8 cellular contexts compared by ENCODE assay signal in genomic region chr1:181083842-181084605, GRCh38. TPM values are rescaled to one million over a fixed set of nuclear protein-coding genes. Genes with fewer than 3 reads are reported as not detected.
DNase-seq lines count a peak whose midpoint lies in the region; ATAC-seq and TF ChIP-seq lines count a peak whose summit lies in the region.

No MANE protein-coding gene starts in this region.

- H3K4me1 ChIP-seq in body of pancreas (peaks cover 7% of the 10 kb centered on the region), liver (ENCODE audit: control insufficient read depth in 4 of 4, insufficient read depth in 4 of 4, low read length in 3 of 4) (peaks cover 0 to 11% (median 4%) of the 10 kb centered on the region in 4 donors), upper lobe of left lung (peaks cover 6 to 8% (median 7%) of the 10 kb centered on the region in 4 donors)

- ATAC-seq in GM21367 (IDR thresholded peaks at IDR 0.05; ENCODE audit: unreplicated experiment), result peak; percentile 37
- ATAC-seq in SK-N-SH treated with all-trans-retinoic acid at 6 μM for 48 hours, result peak; percentile 59
- ATAC-seq in body of pancreas, result peak; percentile 28
- peak; percentile 57 to 61 for ATAC-seq in upper lobe of left lung (ENCODE audit: low FRiP score in 2 of 2)

- no peak overlapping the region for H3K4me3 ChIP-seq in body of pancreas
- H3K4me3 ChIP-seq in liver (ENCODE audit: low read depth in 1 of 3, low read length in 3 of 3), result no peak overlapping the region
- H3K4me3 ChIP-seq in upper lobe of left lung, result no peak overlapping the region

- H3K27me3 Mint-ChIP-seq in endothelial cell (ENCODE audit: unreplicated experiment), result peaks cover 14% of the 10 kb centered on the region

- H3K27ac ChIP-seq in body of pancreas (no peak overlapping the region), liver (ENCODE audit: low read depth in 1 of 2, low read length in 2 of 2) (no peak overlapping the region), upper lobe of left lung (no peak overlapping the region)

- TF ChIP-seq POLR2A in body of pancreas (IDR thresholded peaks at IDR 0.05), result no peak
- TF ChIP-seq POLR2A in upper lobe of left lung (IDR thresholded peaks at IDR 0.05), result no peak

- no peaks in the 10 kb centered on the region for H3K36me3 Mint-ChIP-seq in endothelial cell (ENCODE audit: low read depth, unreplicated experiment)

- peak; percentile 96 to 97 for TF ChIP-seq RAD21 in liver (IDR thresholded peaks at IDR 0.05)

- intact Hi-C loops in body of pancreas (cut with DNase I), result no loop called here

- H3K4me1 Mint-ChIP-seq in endothelial cell (ENCODE audit: unreplicated experiment), result peaks cover 7% of the 10 kb centered on the region

- no peaks in the 10 kb centered on the region for H3K36me3 ChIP-seq in body of pancreas (replicated peaks in 1 of 2; ENCODE audit: insufficient read depth in 1 of 2, low read depth in 2 of 2)
- no peaks in the 10 kb centered on the region for H3K36me3 ChIP-seq in liver (ENCODE audit: control insufficient read depth in 4 of 4, insufficient read depth in 3 of 4, low read depth in 1 of 4, low read length in 3 of 4)
- no peaks in the 10 kb centered on the region for H3K36me3 ChIP-seq in upper lobe of left lung

- no peak overlapping the region for H3K27ac Mint-ChIP-seq in endothelial cell (ENCODE audit: unreplicated experiment)

- 11 to 18% methylated on average over 6 of the region's 6 CpGs for WGBS in body of pancreas, 2 donors
- 29% methylated on average over 6 of the region's 6 CpGs for whole genome bisulfite sequencing in liver
- 26 to 27% methylated on average over 6 of the region's 6 CpGs for WGBS in upper lobe of left lung, 2 donors

- DNase-seq in DMS53 (lab: John Stamatoyannopoulos, UW), result peak; percentile 91
- DNase-seq in body of pancreas, result peak; percentile 64 to 82 (median 72)
- peak in 1 of 2 donors; percentile 78 for DNase-seq in upper lobe of left lung
- DNase-seq in endothelial cell (ENCODE audit: low spot score), result no peak

- H3K4me3 Mint-ChIP-seq in endothelial cell (ENCODE audit: unreplicated experiment), result no peak overlapping the region

- no peaks in the 10 kb centered on the region for H3K9me3 Mint-ChIP-seq in endothelial cell (ENCODE audit: unreplicated experiment)

- H3K9me3 ChIP-seq in body of pancreas (no peaks in the 10 kb centered on the region), liver (ENCODE audit: control insufficient read depth in 4 of 4, low read length in 3 of 4) (no peaks in the 10 kb centered on the region), upper lobe of left lung (no peaks in the 10 kb centered on the region)

- TF ChIP-seq EP300 in upper lobe of left lung (IDR thresholded peaks at IDR 0.05), result no peak

- H3K27me3 ChIP-seq in body of pancreas, result no peaks in the 10 kb centered on the region
- no peaks in the 10 kb centered on the region for H3K27me3 ChIP-seq in liver (ENCODE audit: control insufficient read depth in 4 of 4, insufficient read depth in 4 of 4, low read length in 3 of 4)
- H3K27me3 ChIP-seq in upper lobe of left lung, result no peaks in the 10 kb centered on the region

- H3K9ac ChIP-seq in liver (ENCODE audit: low read depth in 1 of 2, low read length in 2 of 2), result no peak overlapping the region

- TF ChIP-seq CTCF in LNCAP (IDR thresholded peaks at IDR 0.05) (peak; percentile 36; the same call in 1 of the 2 replicates), body of pancreas (IDR thresholded peaks at IDR 0.05) (peak in 6 of 7 experiments; percentile 11 to 80 (median 64)), liver (IDR thresholded peaks at IDR 0.05; ENCODE audit: low read depth, low read length, missing input control) (peak; percentile 73), upper lobe of left lung (IDR thresholded peaks at IDR 0.05) (peak; percentile 54 to 75 (median 62)), endothelial cell (IDR thresholded peaks at IDR 0.05; ENCODE audit: unreplicated experiment) (no peak)

TF ChIP-seq in SK-N-SH treated with all-trans-retinoic acid at 6 μM for 48 hours, 23 proteins besides CTCF, POLR2A, EP300 and RAD21:
- TF ChIP-seq ZC3H10 (CRISPR knock-in tag; IDR thresholded peaks at IDR 0.05) (no peak), ZNF70 (CRISPR knock-in tag; IDR thresholded peaks at IDR 0.05) (no peak), ZFP30 (CRISPR knock-in tag; IDR thresholded peaks at IDR 0.05) (no peak), ZNF8 (CRISPR knock-in tag; IDR thresholded peaks at IDR 0.05) (no peak)

TF ChIP-seq in liver, 16 proteins besides CTCF, POLR2A, EP300 and RAD21:
- TF ChIP-seq HNF4A (conservative IDR thresholded peaks at IDR 0.05) (peak; percentile 5 to 49), RXRA (IDR thresholded peaks at IDR 0.05) (no peak), MAX (IDR thresholded peaks at IDR 0.05) (no peak), JUND (IDR thresholded peaks at IDR 0.05) (peak in 1 of 2 donors; percentile 28), EGR1 (IDR thresholded peaks at IDR 0.05; ENCODE audit: low read depth in 2 of 2) (no peak), FOXA2 (IDR thresholded peaks at IDR 0.05) (peak; percentile 7), SP1 (IDR thresholded peaks at IDR 0.05) (no peak), NR2F2 (IDR thresholded peaks at IDR 0.05) (no peak)

RNA-seq across cellular contexts. Expression of gene IER5, which starts 4.5 kb away (rescaled TPM):
- 1 to 10 TPM; 6.6 to 6.7 TPM for total RNA-seq in body of pancreas
- 1 to 10 TPM; 2.9 to 8.4 TPM for total RNA-seq in liver
- polyA plus RNA-seq in liver, result 1 to 10 TPM in 1 of 2 donors, under 1 TPM in 1; 0.56 to 1.9 TPM
- 10 to 100 TPM; 15.0 to 43.6 (median 26.1) TPM for total RNA-seq in upper lobe of left lung
- 18.0 TPM for total RNA-seq in endothelial cell (ENCODE audit: unreplicated experiment)

RNA-seq across cellular contexts. Expression of gene MR1, which starts 50.2 kb away (rescaled TPM):
- total RNA-seq in body of pancreas (1 to 10 TPM; 2.3 to 4.9 TPM), liver (1 to 10 TPM; 5.5 to 8.1 TPM), upper lobe of left lung (10 to 100 TPM; 22.0 to 54.0 (median 26.9) TPM), endothelial cell (ENCODE audit: unreplicated experiment) (0.67 TPM)
- polyA plus RNA-seq in liver, result 1 to 10 TPM; 5.5 to 6.6 TPM
